In genomic region chr6:45714795-45715507, GRCh38 we compare ENCODE assay signal across 8 cellular contexts.
DNase-seq lines count a peak whose midpoint lies in the region; ATAC-seq and TF ChIP-seq lines count a peak whose summit lies in the region.

No MANE protein-coding gene starts in this region.

- no peak overlapping the region for H2AFZ ChIP-seq in PC-9

- POLR2A ChIA-PET in PC-9 (lab: Charles Lee; ENCODE audit: unreplicated experiment): interaction anchor here (0.7 kb wide), 3 partner anchors 10 to 454 kb away, joined by 3 read pairs; no protein-coding TSS in a partner anchor

- peak overlapping the region; percentile 35 for H3K4me2 ChIP-seq in PC-9

- CTCF ChIA-PET in PC-9 (lab: Charles Lee): interaction anchor here (0.6 to 1.5 kb wide), 11 partner anchors 107 to 1245 kb away, joined by 3 to 14 read pairs (median 4); no protein-coding TSS in a partner anchor

- intact Hi-C loops in PC-9 (cut with micrococcal nuclease; ENCODE audit: unreplicated experiment): loop anchor here (1.0 to 5.0 kb wide), 9 partner anchors 59 to 1238 kb away; no protein-coding TSS in a partner anchor

- H3K27ac ChIP-seq in PC-9 (no peak overlapping the region), foreskin keratinocyte (peak overlapping the region; percentile 14)

- peak; percentile 95 for TF ChIP-seq RAD21 in Ishikawa (IDR thresholded peaks at IDR 0.05; ENCODE audit: low read depth)

- ATAC-seq in foreskin keratinocyte: peak; percentile 83

- H3K9me2 ChIP-seq in PC-9 (ENCODE audit: insufficient read depth): no peaks in the 10 kb centered on the region

- no peaks in the 10 kb centered on the region for H3K79me2 ChIP-seq in PC-9 (ENCODE audit: low read depth)

- peak; percentile 62 for TF ChIP-seq CTCF in GM12874 (IDR thresholded peaks at IDR 0.05; ENCODE audit: insufficient read depth, low read depth, low read length)
- TF ChIP-seq CTCF in PC-9 (conservative IDR thresholded peaks at IDR 0.05): peak; percentile 85
- TF ChIP-seq CTCF in foreskin keratinocyte (conservative IDR thresholded peaks at IDR 0.05): peak; percentile 97

- H3K4me3 ChIP-seq in PC-9: no peak overlapping the region

- BruUV-seq in PC-9 (replicated peaks; lab: Mats Ljungman, UMichigan): no TSS peak

- H3K9me3 ChIP-seq in PC-9 (ENCODE audit: insufficient read depth, low read depth): no peaks in the 10 kb centered on the region

- H3K4me1 ChIP-seq in PC-9 (replicated peaks; ENCODE audit: insufficient read depth) (peaks cover 25% of the 10 kb centered on the region), foreskin keratinocyte (peaks cover 4% of the 10 kb centered on the region)

- H4K20me1 ChIP-seq in PC-9 (ENCODE audit: insufficient read depth): no peaks in the 10 kb centered on the region

- no peaks in the 10 kb centered on the region for H3K36me3 ChIP-seq in PC-9 (ENCODE audit: low read depth)

- H3K27me3 ChIP-seq in PC-9 (ENCODE audit: insufficient read depth, low read depth) (no peaks in the 10 kb centered on the region), foreskin keratinocyte (no peaks in the 10 kb centered on the region)

- H3F3A ChIP-seq in PC-9 (ENCODE audit: insufficient read depth, low read depth): peaks cover 16% of the 10 kb centered on the region

- DNase-seq in AG08395 (ENCODE audit: low spot score) (peak; percentile 85), PC-9 (peak; percentile 52 to 75), foreskin keratinocyte (peak in 1 of 2 donors; percentile 67), non-pigmented ciliary epithelial cell (ENCODE audit: low read depth) (peak; percentile 67), cortex of kidney (lab: John Stamatoyannopoulos, UW) (no peak)
- DNase-seq in activated naive CD4-positive, alpha-beta T cell treated with Interleukin-2 at 50 U/mL for 16 hours: peak; percentile 42

- TF ChIP-seq EP300 in Ishikawa (IDR thresholded peaks at IDR 0.05; ENCODE audit: borderline replicate concordance): no peak

TF ChIP-seq in Ishikawa, 13 proteins besides CTCF, POLR2A, EP300 and RAD21:
- TF ChIP-seq TAF1 (IDR thresholded peaks at IDR 0.05; ENCODE audit: low read depth) (no peak), FOXM1 (IDR thresholded peaks at IDR 0.05; ENCODE audit: borderline replicate concordance, low read depth) (no peak), MAX (IDR thresholded peaks at IDR 0.05) (no peak), TEAD4 (IDR thresholded peaks at IDR 0.05) (no peak), REST (IDR thresholded peaks at IDR 0.05; ENCODE audit: low read depth) (no peak), USF1 (IDR thresholded peaks at IDR 0.05) (no peak), YY1 (IDR thresholded peaks at IDR 0.05; ENCODE audit: low read depth) (no peak), TCF12 (IDR thresholded peaks at IDR 0.05; ENCODE audit: low read depth) (no peak), CEBPB (IDR thresholded peaks at IDR 0.05) (no peak), EGR1 (IDR thresholded peaks at IDR 0.05) (no peak)
